In genomic region chr6:37024665-37025337, GRCh38 we compare ENCODE assay signal across 8 cellular contexts. TPM values are rescaled to one million over a fixed set of nuclear protein-coding genes. Genes with fewer than 3 reads are reported as not detected.
DNase-seq lines count a peak whose midpoint lies in the region; ATAC-seq and TF ChIP-seq lines count a peak whose summit lies in the region.

No MANE protein-coding gene starts in this region.

- POLR2A ChIA-PET in Caco-2 (lab: Charles Lee), result no interaction called here
- POLR2A ChIA-PET in PC-3 (lab: Charles Lee; ENCODE audit: unreplicated experiment), result interaction anchor here (0.6 to 0.7 kb wide), 4 partner anchors 29 to 332 kb away, joined by 3 to 9 read pairs (median 4); no protein-coding TSS in a partner anchor

- BruUV-seq in Caco-2 (replicated peaks; lab: Mats Ljungman, UMichigan) (no TSS peak), PC-3 (replicated peaks; lab: Mats Ljungman, UMichigan) (TSS peak; percentile 36)

- H3K36me3 Mint-ChIP-seq in Caco-2 (ENCODE audit: insufficient read depth, unreplicated experiment) (no peaks in the 10 kb centered on the region), neural progenitor cell (no peaks in the 10 kb centered on the region)

- CTCF ChIA-PET in Caco-2 (lab: Charles Lee) (interaction anchor here (0.5 to 10.4 kb wide), 3 partner anchors 26 to 184 kb away, joined by 3 to 163 read pairs (median 3); no protein-coding TSS in a partner anchor), PC-3 (lab: Charles Lee) (interaction anchor here (0.7 to 1.6 kb wide), 5 partner anchors 32 to 186 kb away, joined by 3 to 9 read pairs (median 4); no protein-coding TSS in a partner anchor)

- peaks cover 23% of the 10 kb centered on the region for H3K4me1 ChIP-seq in Caco-2
- H3K4me1 ChIP-seq in PC-3 (ENCODE audit: insufficient read depth, low read length), result peaks cover 51% of the 10 kb centered on the region
- no peaks in the 10 kb centered on the region for H3K4me1 ChIP-seq in adipocyte (ENCODE audit: control insufficient read depth, insufficient read depth, low read length)
- peaks cover 7% of the 10 kb centered on the region for H3K4me1 ChIP-seq in neural progenitor cell

- H3K4me1 Mint-ChIP-seq in Caco-2 (ENCODE audit: low read depth, unreplicated experiment) (peaks cover 31% of the 10 kb centered on the region), neural progenitor cell (peaks cover 25% of the 10 kb centered on the region)

- H3K4me3 Mint-ChIP-seq in Caco-2 (ENCODE audit: unreplicated experiment), result no peak overlapping the region
- H3K4me3 Mint-ChIP-seq in neural progenitor cell, result no peak overlapping the region

- H4K20me1 ChIP-seq in PC-3 (ENCODE audit: low read length) (no peaks in the 10 kb centered on the region), neural progenitor cell (ENCODE audit: low read depth) (no peaks in the 10 kb centered on the region)

- intact Hi-C loops in Caco-2 (cut with micrococcal nuclease; ENCODE audit: unreplicated experiment), result loop anchor here (5.0 kb wide), 1 partner anchor 278 kb away; no protein-coding TSS in a partner anchor
- intact Hi-C loops in PC-3 (cut with micrococcal nuclease), result no loop called here

- H3F3A ChIP-seq in PC-3 (ENCODE audit: low read length, unreplicated experiment) (peaks cover 10% of the 10 kb centered on the region), neural progenitor cell (ENCODE audit: low read depth) (peaks cover 8% of the 10 kb centered on the region)

- no peak for TF ChIP-seq CTCF in Caco-2 (IDR thresholded peaks at IDR 0.05; ENCODE audit: insufficient read depth in 1 of 2, low read depth in 1 of 2, low read length in 1 of 2, severe bottlenecking in 1 of 2, unreplicated experiment in 1 of 2)
- no peak for TF ChIP-seq CTCF in PC-3 (conservative IDR thresholded peaks at IDR 0.05; ENCODE audit: low read depth, low read length)
- TF ChIP-seq CTCF in neural progenitor cell (IDR thresholded peaks at IDR 0.05), result no peak

- no peaks in the 10 kb centered on the region for H3K9me3 ChIP-seq in Caco-2
- H3K9me3 ChIP-seq in PC-3 (ENCODE audit: low read length), result no peaks in the 10 kb centered on the region
- H3K9me3 ChIP-seq in adipocyte (ENCODE audit: control insufficient read depth, low read length), result no peaks in the 10 kb centered on the region
- no peaks in the 10 kb centered on the region for H3K9me3 ChIP-seq in neural progenitor cell (ENCODE audit: low read depth)

- H2AFZ ChIP-seq in PC-3 (ENCODE audit: low read length) (peak overlapping the region; percentile 7; the same call in 1 of the 2 replicates), neural progenitor cell (replicated peaks) (no peak overlapping the region)

- H3K36me3 ChIP-seq in Caco-2 (ENCODE audit: control insufficient read depth, insufficient read depth, low read length), result no peaks in the 10 kb centered on the region
- no peaks in the 10 kb centered on the region for H3K36me3 ChIP-seq in PC-3 (ENCODE audit: low read depth, low read length)
- H3K36me3 ChIP-seq in adipocyte (ENCODE audit: control insufficient read depth, insufficient read depth, low read length, severe bottlenecking), result no peaks in the 10 kb centered on the region
- no peaks in the 10 kb centered on the region for H3K36me3 ChIP-seq in neural progenitor cell

- H3K4me2 ChIP-seq in PC-3 (ENCODE audit: low read length) (peak overlapping the region; percentile 68), neural progenitor cell (no peak overlapping the region)

- H3K79me2 ChIP-seq in PC-3 (ENCODE audit: low read length) (no peaks in the 10 kb centered on the region), neural progenitor cell (ENCODE audit: low read depth) (no peaks in the 10 kb centered on the region)

- H3K4me3 ChIP-seq in Caco-2 (ENCODE audit: low read depth, low read length) (no peak overlapping the region), PC-3 (ENCODE audit: low read length) (peak overlapping the region; percentile 39; the same call in 1 of the 2 replicates), adipocyte (ENCODE audit: low read length) (no peak overlapping the region), neural progenitor cell (no peak overlapping the region)

- H3K27ac Mint-ChIP-seq in Caco-2 (ENCODE audit: unreplicated experiment) (peak overlapping the region; percentile 51), neural progenitor cell (no peak overlapping the region)

- H3K27ac ChIP-seq in PC-3 (ENCODE audit: low read length) (peak overlapping the region; percentile 97), neural progenitor cell (no peak overlapping the region)

- ATAC-seq in PC-3 (peak; percentile 70), GM19395 (IDR thresholded peaks at IDR 0.05; ENCODE audit: unreplicated experiment) (no peak)

- H3K9ac ChIP-seq in PC-3 (ENCODE audit: low read length) (peak overlapping the region; percentile 93), adipocyte (ENCODE audit: low read length) (no peak overlapping the region), neural progenitor cell (no peak overlapping the region)

- DNase-seq in Caco-2, result no peak
- peak; percentile 95 for DNase-seq in PC-3
- DNase-seq in adipocyte (ENCODE audit: low read depth), result peak; percentile 73
- peak; percentile 83 for DNase-seq in renal cortical epithelial cell (ENCODE audit: low read depth)
- DNase-seq in 8988T, result no peak
- DNase-seq in neural progenitor cell (ENCODE audit: low spot score), result no peak
- no peak for DNase-seq in ecto neural progenitor cell (ENCODE audit: low spot score)

- no peaks in the 10 kb centered on the region for H3K9me2 ChIP-seq in PC-3 (replicated peaks; ENCODE audit: low read length)

- no peaks in the 10 kb centered on the region for H3K9me3 Mint-ChIP-seq in Caco-2 (ENCODE audit: unreplicated experiment)
- H3K9me3 Mint-ChIP-seq in neural progenitor cell, result no peaks in the 10 kb centered on the region

- H3K27me3 ChIP-seq in Caco-2 (replicated peaks; ENCODE audit: control insufficient read depth, insufficient read depth, low read length) (no peaks in the 10 kb centered on the region), PC-3 (ENCODE audit: low read length) (no peaks in the 10 kb centered on the region), adipocyte (replicated peaks; ENCODE audit: control insufficient read depth, insufficient read depth, low read length) (peaks cover 18% of the 10 kb centered on the region), neural progenitor cell (no peaks in the 10 kb centered on the region)

- H3K27me3 Mint-ChIP-seq in Caco-2 (ENCODE audit: insufficient read depth, unreplicated experiment) (no peaks in the 10 kb centered on the region), neural progenitor cell (ENCODE audit: insufficient read depth, low read depth) (peaks cover 4% of the 10 kb centered on the region)

RNA-seq across cellular contexts. Expression of gene FGD2, which starts 19.3 kb away (rescaled TPM):
- total RNA-seq in Caco-2 (2022), result not detected in 2 replicates
- total RNA-seq in PC-3 (2014; rRNA removed), result 0.35 and 0.44 TPM in 2 replicates
- 0.05 TPM in 1 of 2 replicates, not detected in the other for total RNA-seq in renal cortical epithelial cell
- 0.06 and 0.12 TPM in 2 replicates for total RNA-seq in neural progenitor cell (ENCODE audit: low replicate concordance)

RNA-seq across cellular contexts. Expression of gene MTCH1, which starts 38.8 kb away (rescaled TPM):
- total RNA-seq in Caco-2 (2022), result 170 and 178 TPM in 2 replicates
- 253 and 264 TPM in 2 replicates for total RNA-seq in PC-3 (2014; rRNA removed)
- 196 and 243 TPM in 2 replicates for total RNA-seq in renal cortical epithelial cell
- total RNA-seq in neural progenitor cell (ENCODE audit: low replicate concordance), result 144 and 250 TPM in 2 replicates

Comparison
In these comparisons a context has a peak if more than half of its experiments do, and no peak if none do; other contexts are left out.
1. DNase-seq: peak in PC-3 (single experiment), adipocyte (single experiment) and renal cortical epithelial cell (single experiment); none in Caco-2 (0 of 2), 8988T (single experiment), neural progenitor cell (single experiment) and ecto neural progenitor cell (single experiment).